9 cellular contexts compared by ENCODE assay signal in the genomic region with DNA sequence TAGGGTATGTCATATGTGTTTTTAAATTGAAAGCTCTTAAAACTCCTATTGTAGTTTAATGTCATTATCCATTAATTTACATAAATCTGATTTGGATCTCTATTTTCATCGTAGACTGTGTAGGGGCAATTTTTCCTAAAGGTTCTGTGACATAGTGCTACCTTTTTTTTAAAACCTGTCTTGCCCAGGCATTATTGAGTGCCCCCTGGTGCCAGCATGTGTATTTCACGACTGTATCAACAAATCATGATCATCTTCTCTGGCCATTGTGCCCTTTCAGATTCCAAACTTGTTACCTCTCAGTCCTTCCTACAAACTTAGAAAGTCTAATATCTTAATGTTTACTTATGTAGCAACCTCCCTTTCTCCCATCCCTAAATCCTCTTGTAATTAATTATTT.
DNase-seq lines count a peak whose midpoint lies in the region; ATAC-seq and TF ChIP-seq lines count a peak whose summit lies in the region.
"Had no signal": no experiment of that assay in that cellular context is flagged by ENCODE, and none has a peak within 500 bp of the region (broad histone marks: within the 10 kb centered on the region; RNA-seq: fewer than 3 reads in every experiment).

No MANE protein-coding gene starts in this region.

- no peak overlapping the region for H3K23ac ChIP-seq in trophoblast cell (ENCODE audit: low read length)

- H2AK5ac ChIP-seq in trophoblast cell (ENCODE audit: low read length), result no peak overlapping the region

- peaks cover 3% of the 10 kb centered on the region; the same call in 1 of the 2 replicates for H3K4me1 ChIP-seq in Karpas-422 (ENCODE audit: low read length)
- H3K4me1 ChIP-seq in trophoblast cell (ENCODE audit: control insufficient read depth in 1 of 2, insufficient read depth in 2 of 2, low read length in 2 of 2), result no peaks in the 10 kb centered on the region

- H2BK12ac ChIP-seq in trophoblast cell (ENCODE audit: low read length), result no peak overlapping the region

- H4K91ac ChIP-seq in trophoblast cell (ENCODE audit: low read depth, low read length), result no peak overlapping the region

- no peaks in the 10 kb centered on the region for H3K9me3 ChIP-seq in Karpas-422 (ENCODE audit: low read length)
- H3K9me3 ChIP-seq in trophoblast cell (ENCODE audit: insufficient read depth, low read depth, low read length), result no peaks in the 10 kb centered on the region

- no peak overlapping the region for H3K4ac ChIP-seq in trophoblast cell (ENCODE audit: low read depth, low read length)

- H3K9ac ChIP-seq in Karpas-422 (ENCODE audit: low read length) (no peak overlapping the region), trophoblast cell (ENCODE audit: low read length) (no peak overlapping the region)

- no peak overlapping the region for H3K4me3 Mint-ChIP-seq in activated naive CD8-positive, alpha-beta T cell treated with anti-CD3 and anti-CD28 coated beads, Interleukin-2, amount 50 U/mL, for 24 hours
- H3K4me3 Mint-ChIP-seq: memory B cell had no signal

- no peak overlapping the region for H2BK120ac ChIP-seq in trophoblast cell (ENCODE audit: insufficient read depth, low read length, poor library complexity)

- H3K4me1 Mint-ChIP-seq in activated naive CD8-positive, alpha-beta T cell treated with anti-CD3 and anti-CD28 coated beads, Interleukin-2, amount 50 U/mL, for 24 hours, result no peaks in the 10 kb centered on the region
- H3K4me1 Mint-ChIP-seq: memory B cell had no signal

- H3K4me3 ChIP-seq in Karpas-422 (ENCODE audit: low read length) (no peak overlapping the region), trophoblast cell (ENCODE audit: low read depth, low read length) (no peak overlapping the region), coronary artery (no peak overlapping the region)

- TF ChIP-seq CTCF in coronary artery (IDR thresholded peaks at IDR 0.05), result no peak

- peaks cover 15% of the 10 kb centered on the region; the same call in 1 of the 2 replicates for H3K36me3 ChIP-seq in Karpas-422 (ENCODE audit: insufficient read depth, low read length)
- peaks cover 12% of the 10 kb centered on the region in 2 experiments for H3K36me3 ChIP-seq in trophoblast cell (ENCODE audit: control insufficient read depth in 1 of 2, insufficient read depth in 2 of 2, low read length in 2 of 2)

- WGBS in trophoblast cell (ENCODE audit: extremely low coverage, insufficient coverage, insufficient read length), result no CpG with 5 or more reads among the region's 2 CpGs

- no peak overlapping the region for H2AFZ ChIP-seq in Karpas-422 (ENCODE audit: low read length)
- H2AFZ ChIP-seq in trophoblast cell (ENCODE audit: insufficient read depth, low read length, poor library complexity), result no peak overlapping the region

- H3K27me3 ChIP-seq in Karpas-422 (ENCODE audit: low read length) (no peaks in the 10 kb centered on the region), trophoblast cell (ENCODE audit: insufficient read depth, low read length) (no peaks in the 10 kb centered on the region)

- H3K4me2 ChIP-seq in Karpas-422 (ENCODE audit: low read depth, low read length, poor library complexity, severe bottlenecking) (no peak overlapping the region), trophoblast cell (ENCODE audit: low read length) (no peak overlapping the region)

- H2BK5ac ChIP-seq in trophoblast cell (ENCODE audit: low read depth, low read length, poor library complexity), result no peak overlapping the region

- H3K27me3 Mint-ChIP-seq in activated naive CD8-positive, alpha-beta T cell treated with anti-CD3 and anti-CD28 coated beads, Interleukin-2, amount 50 U/mL, for 24 hours, result no peaks in the 10 kb centered on the region
- H3K27me3 Mint-ChIP-seq: memory B cell had no signal

- H3K9me2 ChIP-seq in Karpas-422 (replicated peaks; ENCODE audit: insufficient read depth, low read length), result no peaks in the 10 kb centered on the region

- no peak overlapping the region for H3K27ac Mint-ChIP-seq in activated naive CD8-positive, alpha-beta T cell treated with anti-CD3 and anti-CD28 coated beads, Interleukin-2, amount 50 U/mL, for 24 hours
- H3K27ac Mint-ChIP-seq: memory B cell had no signal

- no peaks in the 10 kb centered on the region for H4K20me1 ChIP-seq in Karpas-422 (ENCODE audit: insufficient read depth, low read depth, low read length)

- H3K18ac ChIP-seq in trophoblast cell (ENCODE audit: low read length), result no peak overlapping the region

- H3K9me3 Mint-ChIP-seq in activated naive CD8-positive, alpha-beta T cell treated with anti-CD3 and anti-CD28 coated beads, Interleukin-2, amount 50 U/mL, for 24 hours, result no peaks in the 10 kb centered on the region
- H3K9me3 Mint-ChIP-seq: memory B cell had no signal

- H3K14ac ChIP-seq in trophoblast cell (ENCODE audit: low read length), result no peak overlapping the region

- H3K79me1 ChIP-seq in trophoblast cell (ENCODE audit: low read length), result no peaks in the 10 kb centered on the region

- H3K79me2 ChIP-seq in Karpas-422 (ENCODE audit: low read length) (no peaks in the 10 kb centered on the region), trophoblast cell (ENCODE audit: control insufficient read depth, insufficient read depth, low read length, poor library complexity) (no peaks in the 10 kb centered on the region)

- DNase-seq in Daoy (ENCODE audit: low read depth), result peak; percentile 2
- peak; percentile 74 for DNase-seq in Karpas-422
- peak; percentile 6 for DNase-seq in activated naive CD8-positive, alpha-beta T cell treated with anti-CD3 and anti-CD28 coated beads, Interleukin-2, amount 50 U/mL, for 24 hours
- DNase-seq in myocyte (ENCODE audit: low read depth), result peak; percentile 14
- no peak for DNase-seq in trophoblast cell
- DNase-seq in coronary artery (ENCODE audit: low spot score), result no peak
- no peak for DNase-seq in NCI-H2029 treated with DMSO at 0.1 percent for 48 hours (lab: John Stamatoyannopoulos, UW)

- H4K8ac ChIP-seq in trophoblast cell (ENCODE audit: low read depth, low read length), result no peak overlapping the region

- no peak for ATAC-seq in activated naive CD8-positive, alpha-beta T cell treated with anti-CD3 and anti-CD28 coated beads, Interleukin-2, amount 50 U/mL, for 24 hours
- no peak for ATAC-seq in HG03039 (IDR thresholded peaks at IDR 0.05; ENCODE audit: unreplicated experiment)

- H3K27ac ChIP-seq in Karpas-422 (ENCODE audit: low read length), result no peak overlapping the region
- H3K27ac ChIP-seq in trophoblast cell (ENCODE audit: low read depth, low read length), result no peak overlapping the region
- peak overlapping the region in 1 of 2 donors; percentile 55 for H3K27ac ChIP-seq in coronary artery

- H4K12ac ChIP-seq in trophoblast cell (ENCODE audit: low read depth, low read length), result no peak overlapping the region

- peaks cover 31% of the 10 kb centered on the region for H3K36me3 Mint-ChIP-seq in activated naive CD8-positive, alpha-beta T cell treated with anti-CD3 and anti-CD28 coated beads, Interleukin-2, amount 50 U/mL, for 24 hours (ENCODE audit: low read depth)

Comparison
In these comparisons a context has a peak if more than half of its experiments do, and no peak if none do; other contexts are left out.
1. DNase-seq: peak in Daoy (single experiment), Karpas-422 (single experiment), activated naive CD8-positive, alpha-beta T cell treated with anti-CD3 and anti-CD28 coated beads, Interleukin-2, amount 50 U/mL, for 24 hours (single experiment) and myocyte (single experiment); none in trophoblast cell (0 of 2), coronary artery (single experiment) and NCI-H2029 treated with DMSO at 0.1 percent for 48 hours (single experiment).